Comparison of ENCODE assay signal across 1 cellular context in genomic region chr11:121652982-121653381, GRCh38.
TF ChIP-seq lines count a peak whose summit lies in the region.

No MANE protein-coding gene starts in this region.

TF ChIP-seq in GM12878, 131 proteins besides CTCF, POLR2A, EP300 and RAD21 (continued from another document):
- TF ChIP-seq USF2 (IDR thresholded peaks at IDR 0.05; ENCODE audit: borderline replicate concordance, low read depth, low read length) (no peak), ZBED1 (IDR thresholded peaks at IDR 0.05; ENCODE audit: borderline replicate concordance) (no peak), RCOR1 (conservative IDR thresholded peaks at IDR 0.05; ENCODE audit: low read depth, low read length) (no peak), NRF1 (conservative IDR thresholded peaks at IDR 0.05; ENCODE audit: low read depth, low read length) (no peak)
